In genomic region chr10:14773551-14774213, GRCh38 we compare ENCODE assay signal across 23 cellular contexts. TPM values are rescaled to one million over a fixed set of nuclear protein-coding genes. Genes with fewer than 3 reads are reported as not detected.
DNase-seq lines count a peak whose midpoint lies in the region; ATAC-seq and TF ChIP-seq lines count a peak whose summit lies in the region.
"Had no signal": no experiment of that assay in that cellular context is flagged by ENCODE, and none has a peak within 500 bp of the region (broad histone marks: within the 10 kb centered on the region; RNA-seq: fewer than 3 reads in every experiment).

No MANE protein-coding gene starts in this region.

- H2AFZ ChIP-seq in mesenchymal stem cell (ENCODE audit: low read depth, low read length): no peak overlapping the region

- no peaks in the 10 kb centered on the region for H3K27me3 Mint-ChIP-seq in stimulated activated naive CD8-positive, alpha-beta T cell treated with anti-CD3 and anti-CD28 coated beads, Interleukin-15, Interleukin-2, amounts not matched to agents 100 ng/mL and 50 ng/mL, for 24 hours
- H3K27me3 Mint-ChIP-seq in stimulated activated naive CD8-positive, alpha-beta T cell treated with anti-CD3 and anti-CD28 coated beads, Interleukin-15, amount 100 ng/mL, for 72 hours: no peaks in the 10 kb centered on the region
- peaks cover 0 to 13% of the 10 kb centered on the region in 2 donors for H3K27me3 Mint-ChIP-seq in effector memory CD8-positive, alpha-beta T cell
- H3K27me3 Mint-ChIP-seq: activated CD4-positive, alpha-beta memory T cell treated with anti-CD3 and anti-CD28 coated beads for 36 hours; B cell had no signal

- no peak for ATAC-seq in stimulated activated naive CD8-positive, alpha-beta T cell treated with anti-CD3 and anti-CD28 coated beads, Interleukin-15, amount 100 ng/mL, for 72 hours
- peak; percentile 33 for ATAC-seq in mucosa of descending colon
- ATAC-seq in effector memory CD8-positive, alpha-beta T cell (replicated peaks): no peak
- ATAC-seq: foreskin keratinocyte had no signal

- no peak overlapping the region for H2AK5ac ChIP-seq in mesenchymal stem cell (ENCODE audit: low read length, severe bottlenecking)

- no peaks in the 10 kb centered on the region for H3K9me3 Mint-ChIP-seq in stimulated activated naive CD8-positive, alpha-beta T cell treated with anti-CD3 and anti-CD28 coated beads, Interleukin-15, Interleukin-2, amounts not matched to agents 100 ng/mL and 50 ng/mL, for 24 hours
- no peaks in the 10 kb centered on the region for H3K9me3 Mint-ChIP-seq in stimulated activated naive CD8-positive, alpha-beta T cell treated with anti-CD3 and anti-CD28 coated beads, Interleukin-15, amount 100 ng/mL, for 72 hours
- H3K9me3 Mint-ChIP-seq in effector memory CD8-positive, alpha-beta T cell: no peaks in the 10 kb centered on the region
- H3K9me3 Mint-ChIP-seq: activated CD4-positive, alpha-beta memory T cell treated with anti-CD3 and anti-CD28 coated beads for 36 hours; H9 had no signal

- no peaks in the 10 kb centered on the region for H3K27me3 ChIP-seq in mesenchymal stem cell (ENCODE audit: control insufficient read depth in 1 of 2, insufficient read depth in 1 of 2, low read length in 2 of 2)
- H3K27me3 ChIP-seq: neutrophil had no signal

- H2BK120ac ChIP-seq in mesenchymal stem cell (ENCODE audit: low read depth, low read length): no peak overlapping the region

- H4K8ac ChIP-seq in mesenchymal stem cell (ENCODE audit: low read length): no peak overlapping the region

- H4K91ac ChIP-seq in mesenchymal stem cell (ENCODE audit: low read length): no peak overlapping the region

- H3K18ac ChIP-seq in mesenchymal stem cell (ENCODE audit: low read depth in 1 of 2, low read length in 2 of 2): no peak overlapping the region

- H3K14ac ChIP-seq in mesenchymal stem cell (ENCODE audit: low read length in 2 of 2): no peak overlapping the region

- no peaks in the 10 kb centered on the region for H3K79me1 ChIP-seq in mesenchymal stem cell (replicated peaks; ENCODE audit: low read length, poor library complexity, severe bottlenecking)

- H2BK15ac ChIP-seq in mesenchymal stem cell (ENCODE audit: low read depth, poor library complexity, severe bottlenecking): no peak overlapping the region

- H3K4me3 Mint-ChIP-seq in stimulated activated naive CD8-positive, alpha-beta T cell treated with anti-CD3 and anti-CD28 coated beads, Interleukin-15, Interleukin-2, amounts not matched to agents 100 ng/mL and 50 ng/mL, for 24 hours: no peak overlapping the region
- H3K4me3 Mint-ChIP-seq in stimulated activated naive CD8-positive, alpha-beta T cell treated with anti-CD3 and anti-CD28 coated beads, Interleukin-15, amount 100 ng/mL, for 72 hours: no peak overlapping the region
- H3K4me3 Mint-ChIP-seq in effector memory CD8-positive, alpha-beta T cell: no peak overlapping the region
- H3K4me3 Mint-ChIP-seq: activated CD4-positive, alpha-beta memory T cell treated with anti-CD3 and anti-CD28 coated beads for 36 hours; B cell; dendritic cell treated with granulocyte-macrophage colony-stimulating factor and Interleukin-4, amounts not matched to agents 40 ng/mL and 50 ng/mL, for 4 days; H9 had no signal

- no peak overlapping the region for H3K9ac ChIP-seq in mesenchymal stem cell (ENCODE audit: low read length)

- 97% methylated on average over 8 of the region's 10 CpGs for WGBS in mesenchymal stem cell

- TF ChIP-seq CTCF in epithelial cell of esophagus (IDR thresholded peaks at IDR 0.05; ENCODE audit: insufficient read depth, low read depth, low read length, missing control alignments) (peak; percentile 2), mucosa of descending colon (IDR thresholded peaks at IDR 0.05) (no peak)

- H3K4me1 ChIP-seq in mucosa of descending colon (ENCODE audit: low read depth) (peaks cover 6% of the 10 kb centered on the region), mesenchymal stem cell (ENCODE audit: control insufficient read depth, insufficient read depth, low read depth, low read length) (peaks cover 2% of the 10 kb centered on the region)
- H3K4me1 ChIP-seq: foreskin keratinocyte, prostate gland had no signal

- H3K36me3 ChIP-seq in mucosa of descending colon (ENCODE audit: low read depth): no peaks in the 10 kb centered on the region
- H3K36me3 ChIP-seq in mesenchymal stem cell (ENCODE audit: control insufficient read depth in 1 of 2, insufficient read depth in 2 of 2, low read depth in 1 of 2, low read length in 2 of 2): no peaks in the 10 kb centered on the region
- H3K36me3 ChIP-seq: neutrophil, prostate gland had no signal

- H3K4ac ChIP-seq in mesenchymal stem cell (ENCODE audit: low read depth in 1 of 2, low read length in 2 of 2): no peak overlapping the region

- DNase-seq in stimulated activated naive CD8-positive, alpha-beta T cell treated with anti-CD3 and anti-CD28 coated beads, Interleukin-15, amount 100 ng/mL, for 72 hours: no peak
- no peak for DNase-seq in epithelial cell of esophagus (ENCODE audit: low read depth)
- DNase-seq in mucosa of descending colon: peak in 1 of 3 donors; percentile 27
- no peak for DNase-seq in activated CD4-positive, alpha-beta T cell treated with anti-CD3 and anti-CD28 coated beads, Interleukin-2, amount 50 U/mL, for 4 hours
- DNase-seq in NCI-H1105 (lab: John Stamatoyannopoulos, UW): no peak
- DNase-seq in effector memory CD8-positive, alpha-beta T cell: no peak
- no peak for DNase-seq in mesenchymal stem cell
- DNase-seq: activated CD4-positive, alpha-beta memory T cell treated with anti-CD3 and anti-CD28 coated beads for 36 hours; activated CD8-positive, alpha-beta memory T cell treated with anti-CD3 and anti-CD28 coated beads, Interleukin-2, amount 50 U/mL, for 4 hours; activated naive CD4-positive, alpha-beta T cell treated with anti-CD3 and anti-CD28 coated beads, Interleukin-2, amount 50 U/mL, for 16 hours; foreskin keratinocyte; H9; mammary epithelial cell; NCI-H1105 treated with DMSO at 0.1 percent for 48 hours; NCI-H2029 treated with DMSO at 0.1 percent for 48 hours; NCI-H2227 treated with DMSO at 0.1 percent for 48 hours; stimulated activated CD4-positive, alpha-beta T cell treated with anti-CD3 and anti-CD28 coated beads, Interleukin-15, amount 100 ng/mL, for 24 hours; stimulated activated naive CD4-positive, alpha-beta T cell had no signal

- intact Hi-C loops in mucosa of descending colon (cut with DNase I, micrococcal nuclease): no loop called here

- H3K4me3 ChIP-seq in epithelial cell of esophagus (ENCODE audit: low read length) (no peak overlapping the region), mucosa of descending colon (no peak overlapping the region), mesenchymal stem cell (ENCODE audit: insufficient read depth in 1 of 2, low read depth in 1 of 2, low read length in 2 of 2) (no peak overlapping the region)
- H3K4me3 ChIP-seq: prostate gland had no signal

- no peak overlapping the region for H3K27ac ChIP-seq in mesenchymal stem cell (ENCODE audit: low read length, poor library complexity, severe bottlenecking)
- H3K27ac ChIP-seq: foreskin keratinocyte, neutrophil, prostate gland had no signal

- H3K9me3 ChIP-seq in mucosa of descending colon (no peaks in the 10 kb centered on the region), mesenchymal stem cell (ENCODE audit: control insufficient read depth, low read length) (no peaks in the 10 kb centered on the region)
- H3K9me3 ChIP-seq: neutrophil, prostate gland had no signal

- peak overlapping the region; percentile 19 for H3K27ac Mint-ChIP-seq in stimulated activated naive CD8-positive, alpha-beta T cell treated with anti-CD3 and anti-CD28 coated beads, Interleukin-15, Interleukin-2, amounts not matched to agents 100 ng/mL and 50 ng/mL, for 24 hours
- peak overlapping the region in 1 of 2 donors; percentile 78 for H3K27ac Mint-ChIP-seq in stimulated activated naive CD8-positive, alpha-beta T cell treated with anti-CD3 and anti-CD28 coated beads, Interleukin-15, amount 100 ng/mL, for 72 hours
- peak overlapping the region in 1 of 2 donors; percentile 23 for H3K27ac Mint-ChIP-seq in effector memory CD8-positive, alpha-beta T cell
- H3K27ac Mint-ChIP-seq: activated CD4-positive, alpha-beta memory T cell treated with anti-CD3 and anti-CD28 coated beads for 36 hours; B cell; dendritic cell treated with granulocyte-macrophage colony-stimulating factor and Interleukin-4, amounts not matched to agents 40 ng/mL and 50 ng/mL, for 4 days; H9 had no signal

- H3K4me2 ChIP-seq in mesenchymal stem cell (ENCODE audit: low read length, poor library complexity, severe bottlenecking): no peak overlapping the region

- H3K23ac ChIP-seq in mesenchymal stem cell (ENCODE audit: low read length in 2 of 2): no peak overlapping the region

- no peak overlapping the region for H2BK5ac ChIP-seq in mesenchymal stem cell (ENCODE audit: low read depth, low read length, poor library complexity, severe bottlenecking)

- H3K36me3 Mint-ChIP-seq in stimulated activated naive CD8-positive, alpha-beta T cell treated with anti-CD3 and anti-CD28 coated beads, Interleukin-15, Interleukin-2, amounts not matched to agents 100 ng/mL and 50 ng/mL, for 24 hours (ENCODE audit: low read depth): no peaks in the 10 kb centered on the region
- H3K36me3 Mint-ChIP-seq in effector memory CD8-positive, alpha-beta T cell (ENCODE audit: insufficient read depth): no peaks in the 10 kb centered on the region
- H3K36me3 Mint-ChIP-seq: activated CD4-positive, alpha-beta memory T cell treated with anti-CD3 and anti-CD28 coated beads for 36 hours had no signal

- H3K4me1 Mint-ChIP-seq in stimulated activated naive CD8-positive, alpha-beta T cell treated with anti-CD3 and anti-CD28 coated beads, Interleukin-15, Interleukin-2, amounts not matched to agents 100 ng/mL and 50 ng/mL, for 24 hours (ENCODE audit: low read depth): no peaks in the 10 kb centered on the region
- peaks cover 6% of the 10 kb centered on the region for H3K4me1 Mint-ChIP-seq in stimulated activated naive CD8-positive, alpha-beta T cell treated with anti-CD3 and anti-CD28 coated beads, Interleukin-15, amount 100 ng/mL, for 72 hours
- peaks cover 0 to 2% of the 10 kb centered on the region in 2 donors for H3K4me1 Mint-ChIP-seq in effector memory CD8-positive, alpha-beta T cell (ENCODE audit: low read depth in 2 of 2)
- H3K4me1 Mint-ChIP-seq: H9 had no signal

- H2BK12ac ChIP-seq in mesenchymal stem cell (ENCODE audit: low read length in 2 of 2): no peak overlapping the region

RNA-seq across cellular contexts. Expression of gene FAM107B, which starts 1.0 kb away (rescaled TPM):
- 10 to 100 TPM; 45.6 to 77.7 (median 76.9) TPM for total RNA-seq in mucosa of descending colon
- polyA plus RNA-seq in mesenchymal stem cell (2013, experiment 1 of 2): 12.2 TPM
- polyA plus RNA-seq in mesenchymal stem cell (2013, experiment 2 of 2): 12.0 TPM
